8 cellular contexts compared by ENCODE assay signal in genomic region chr15:45573961-45574629, GRCh38. TPM values are rescaled to one million over a fixed set of nuclear protein-coding genes. Genes with fewer than 3 reads are reported as not detected.
DNase-seq lines count a peak whose midpoint lies in the region; ATAC-seq and TF ChIP-seq lines count a peak whose summit lies in the region.

No MANE protein-coding gene starts in this region.

- 0 out of 2 replicates have a peak, but pooled peaks have one; percentile 16 for TF ChIP-seq RAD21 in IMR-90 (IDR thresholded peaks at IDR 0.05; ENCODE audit: low read length)

- no peak overlapping the region for H3K4ac ChIP-seq in IMR-90 (ENCODE audit: low read depth, low read length)

- in situ Hi-C loops in IMR-90 (cut with MboI; ENCODE audit: low sequenced_read_pairs): no loop called here

- H3K27ac ChIP-seq in IMR-90 (ENCODE audit: insufficient read depth, low read length): no peak overlapping the region
- H3K27ac ChIP-seq in psoas muscle: no peak overlapping the region
- no peak overlapping the region for H3K27ac ChIP-seq in thyroid gland

- H3K4me3 ChIP-seq in IMR-90 (ENCODE audit: insufficient read depth, low read depth, low read length) (no peak overlapping the region), psoas muscle (no peak overlapping the region), thyroid gland (replicated peaks in 1 of 3) (no peak overlapping the region)

- no peak overlapping the region for H2BK5ac ChIP-seq in IMR-90 (ENCODE audit: low read depth, low read length, poor library complexity, severe bottlenecking)

- no peak for TF ChIP-seq POLR2A in IMR-90 (IDR thresholded peaks at IDR 0.05; ENCODE audit: low read depth, low read length)
- no peak for TF ChIP-seq POLR2A in thyroid gland (IDR thresholded peaks at IDR 0.05)

- no peak overlapping the region for H3K27ac Mint-ChIP-seq in activated naive CD8-positive, alpha-beta T cell treated with anti-CD3 and anti-CD28 coated beads, Interleukin-2, amount 50 U/mL, for 24 hours

- H3K4me3 Mint-ChIP-seq in activated naive CD8-positive, alpha-beta T cell treated with anti-CD3 and anti-CD28 coated beads, Interleukin-2, amount 50 U/mL, for 24 hours: no peak overlapping the region

- H3K36me3 ChIP-seq in IMR-90 (ENCODE audit: control insufficient read depth, insufficient read depth, low read length): no peaks in the 10 kb centered on the region
- no peaks in the 10 kb centered on the region for H3K36me3 ChIP-seq in psoas muscle (ENCODE audit: insufficient read depth in 1 of 2, low read depth in 1 of 2)
- no peaks in the 10 kb centered on the region for H3K36me3 ChIP-seq in thyroid gland

- no peak overlapping the region for H2BK15ac ChIP-seq in IMR-90 (ENCODE audit: low read depth, low read length)

- H4K8ac ChIP-seq in IMR-90 (ENCODE audit: low read depth in 2 of 2, low read length in 2 of 2): no peak overlapping the region

- POLR2A ChIA-PET in IMR-90 (lab: Charles Lee; ENCODE audit: unreplicated experiment): no interaction called here

- H3K9me3 Mint-ChIP-seq in activated naive CD8-positive, alpha-beta T cell treated with anti-CD3 and anti-CD28 coated beads, Interleukin-2, amount 50 U/mL, for 24 hours: no peaks in the 10 kb centered on the region

- H2AK9ac ChIP-seq in IMR-90 (replicated peaks; ENCODE audit: low read depth, low read length, poor library complexity): no peak overlapping the region

- DNase-seq in Daoy (ENCODE audit: low read depth): peak; percentile 18
- DNase-seq in IMR-90: no peak
- DNase-seq in activated naive CD8-positive, alpha-beta T cell treated with anti-CD3 and anti-CD28 coated beads, Interleukin-2, amount 50 U/mL, for 24 hours: peak; percentile 26
- peak; percentile 9 to 11 for DNase-seq in lung microvascular endothelial cell (ENCODE audit: low read depth in 2 of 2)
- no peak for DNase-seq in psoas muscle
- DNase-seq in cardiac septum (ENCODE audit: low spot score): no peak
- DNase-seq in MV-4-11 (lab: John Stamatoyannopoulos, UW): no peak
- no peak for DNase-seq in thyroid gland

- no peak overlapping the region for H2AFZ ChIP-seq in IMR-90 (replicated peaks; ENCODE audit: low read length, poor library complexity)

- no peak overlapping the region for H4K5ac ChIP-seq in IMR-90 (ENCODE audit: low read depth, low read length)

- H2AK5ac ChIP-seq in IMR-90 (ENCODE audit: low read depth, low read length): no peak overlapping the region

- peaks cover 2% of the 10 kb centered on the region for H3K4me1 Mint-ChIP-seq in activated naive CD8-positive, alpha-beta T cell treated with anti-CD3 and anti-CD28 coated beads, Interleukin-2, amount 50 U/mL, for 24 hours

- no peaks in the 10 kb centered on the region for H4K20me1 ChIP-seq in IMR-90 (ENCODE audit: insufficient read depth, low read length)

- no peaks in the 10 kb centered on the region for H3K79me1 ChIP-seq in IMR-90 (ENCODE audit: low read depth in 1 of 2, low read length in 2 of 2)

- dilution Hi-C loops in IMR-90 (cut with HindIII; ENCODE audit: low sequenced_read_pairs, unreplicated experiment): no loop called here

- H3K23ac ChIP-seq in IMR-90 (ENCODE audit: low read depth, low read length): no peak overlapping the region

- H3K9me3 ChIP-seq in IMR-90 (ENCODE audit: control insufficient read depth, insufficient read depth, low read length) (no peaks in the 10 kb centered on the region; the same call in 1 of the 2 replicates), psoas muscle (no peaks in the 10 kb centered on the region), thyroid gland (no peaks in the 10 kb centered on the region)

- H2BK120ac ChIP-seq in IMR-90 (ENCODE audit: low read depth, low read length): no peak overlapping the region

- no peak overlapping the region for H3K4me2 ChIP-seq in IMR-90 (ENCODE audit: low read depth, low read length)

- TF ChIP-seq CTCF in IMR-90 (conservative IDR thresholded peaks at IDR 0.05; ENCODE audit: low read depth, low read length) (peak; percentile 30), psoas muscle (IDR thresholded peaks at IDR 0.05) (no peak), thyroid gland (IDR thresholded peaks at IDR 0.05) (no peak)

- H4K91ac ChIP-seq in IMR-90 (ENCODE audit: insufficient read depth, low read depth, low read length): no peak overlapping the region

- H3K4me1 ChIP-seq in IMR-90 (ENCODE audit: control insufficient read depth, insufficient read depth, low read length) (no peaks in the 10 kb centered on the region), psoas muscle (no peaks in the 10 kb centered on the region), thyroid gland (no peaks in the 10 kb centered on the region)

- no peak overlapping the region for H3K56ac ChIP-seq in IMR-90 (ENCODE audit: extremely low read depth, insufficient read depth, low read length)

- intact Hi-C loops in IMR-90 (cut with micrococcal nuclease): no loop called here
- intact Hi-C loops in psoas muscle (cut with DNase I): loop anchor here in 1 of 2 donors (5.0 kb wide), 1 partner anchor 37 kb away; no protein-coding TSS in a partner anchor
- intact Hi-C loops in cardiac septum (cut with DNase I): no loop called here
- intact Hi-C loops in thyroid gland (cut with DNase I): no loop called here

- BruUV-seq in IMR-90 (replicated peaks; lab: Mats Ljungman, UMichigan): no TSS peak

- H2BK20ac ChIP-seq in IMR-90 (ENCODE audit: low read depth, low read length): no peak overlapping the region

- WGBS in IMR-90 (ENCODE audit: extremely low coverage in 2 of 2, insufficient read length in 1 of 2), 2 experiments: 81% methylated on average over 3 of the region's 7 CpGs; no CpG with 5 or more reads in 1 of the 2 experiments
- WGBS in psoas muscle, 3 donors: 63 to 81% (median 65%) methylated on average over 7 of the region's 7 CpGs
- 82 to 86% methylated on average over 5 to 7 of the region's 7 CpGs for WGBS in thyroid gland, 2 donors

- H3K27me3 Mint-ChIP-seq in activated naive CD8-positive, alpha-beta T cell treated with anti-CD3 and anti-CD28 coated beads, Interleukin-2, amount 50 U/mL, for 24 hours: peaks cover 5% of the 10 kb centered on the region

- no peak overlapping the region for H3K18ac ChIP-seq in IMR-90 (ENCODE audit: low read depth, low read length)

- no peak for ATAC-seq in IMR-90 (ENCODE audit: low read depth)
- no peak for ATAC-seq in activated naive CD8-positive, alpha-beta T cell treated with anti-CD3 and anti-CD28 coated beads, Interleukin-2, amount 50 U/mL, for 24 hours
- no peak for ATAC-seq in psoas muscle

- no peak overlapping the region for H3K9ac ChIP-seq in IMR-90 (ENCODE audit: low read depth, low read length)

- no peaks in the 10 kb centered on the region for H3K9me1 ChIP-seq in IMR-90 (ENCODE audit: insufficient read depth, low read length)

- CTCF ChIA-PET in IMR-90 (lab: Yijun Ruan, JAX): no interaction called here

- no peak overlapping the region for H3K14ac ChIP-seq in IMR-90 (replicated peaks; ENCODE audit: low read depth, low read length)

- H3K27me3 ChIP-seq in IMR-90 (ENCODE audit: control insufficient read depth, insufficient read depth, low read length) (peaks cover 5% of the 10 kb centered on the region), psoas muscle (ENCODE audit: insufficient read depth in 3 of 3, low read length in 2 of 3) (peaks cover 0 to 4% (median 0%) of the 10 kb centered on the region in 3 donors), thyroid gland (no peaks in the 10 kb centered on the region)

- no peaks in the 10 kb centered on the region for H3K36me3 Mint-ChIP-seq in activated naive CD8-positive, alpha-beta T cell treated with anti-CD3 and anti-CD28 coated beads, Interleukin-2, amount 50 U/mL, for 24 hours (ENCODE audit: low read depth)

TF ChIP-seq in IMR-90, 13 proteins besides CTCF, POLR2A, EP300 and RAD21:
- 0 out of 2 replicates have a peak, but pooled peaks have one; percentile 11 for TF ChIP-seq SMC3 (IDR thresholded peaks at IDR 0.05; ENCODE audit: low read depth, low read length)
- TF ChIP-seq NFE2L2 (IDR thresholded peaks at IDR 0.05; ENCODE audit: low read depth, low read length): no peak
- no peak for TF ChIP-seq CHD1 (IDR thresholded peaks at IDR 0.05; ENCODE audit: low read depth, low read length)
- TF ChIP-seq RFX5 (IDR thresholded peaks at IDR 0.05; ENCODE audit: low read depth, low read length): no peak
TF ChIP-seq in IMR-90: peak in this region for 1.

RNA-seq across cellular contexts. Expression of gene BLOC1S6, which starts 13.1 kb away (rescaled TPM):
- total RNA-seq in Daoy (2014; rRNA removed; shearing (Covaris generic)): 67.6 and 73.1 TPM in 2 replicates
- 40.9 and 78.3 TPM in 2 replicates for total RNA-seq in IMR-90 (2012; rRNA removed)
- polyA plus RNA-seq in IMR-90 (2012; rRNA removed): 17.9 and 21.7 TPM in 2 replicates
- polyA plus RNA-seq in IMR-90 (2012; cell fraction: cytosol; rRNA removed): 7.2 and 12.0 TPM in 2 replicates
- 2.2 and 9.9 TPM in 2 replicates for polyA plus RNA-seq in IMR-90 (2012; cell fraction: nucleus; rRNA removed; ENCODE audit: low replicate concordance)
- total RNA-seq in lung microvascular endothelial cell: 55.1 and 55.2 TPM in 2 replicates
- 10 to 100 TPM; 23.7 to 55.2 (median 30.3) TPM for total RNA-seq in psoas muscle
- 10 to 100 TPM; 14.3 to 45.9 (median 31.7) TPM for polyA plus RNA-seq in psoas muscle
- 29.1 TPM for total RNA-seq in cardiac septum
- 10 to 100 TPM; 59.7 to 88.7 (median 82.6) TPM for total RNA-seq in thyroid gland

RNA-seq across cellular contexts. Expression of gene SLC30A4, which starts 51.5 kb away (rescaled TPM):
- total RNA-seq in Daoy (2014; rRNA removed; shearing (Covaris generic)): 1.8 and 2.1 TPM in 2 replicates
- total RNA-seq in IMR-90 (2012; rRNA removed): 5.6 and 7.5 TPM in 2 replicates
- 2.0 and 2.1 TPM in 2 replicates for polyA plus RNA-seq in IMR-90 (2012; rRNA removed)
- 1.2 and 1.9 TPM in 2 replicates for polyA plus RNA-seq in IMR-90 (2012; cell fraction: cytosol; rRNA removed)
- 0.55 and 2.0 TPM in 2 replicates for polyA plus RNA-seq in IMR-90 (2012; cell fraction: nucleus; rRNA removed; ENCODE audit: low replicate concordance)
- total RNA-seq in lung microvascular endothelial cell: 4.1 and 6.5 TPM in 2 replicates
- total RNA-seq in psoas muscle: 1 to 10 TPM; 1.9 to 2.2 (median 2.1) TPM
- polyA plus RNA-seq in psoas muscle: 1 to 10 TPM in 1 of 3 donors, under 1 TPM in 2; 0.59 to 1.6 (median 0.95) TPM
- total RNA-seq in cardiac septum: 3.3 TPM
- total RNA-seq in thyroid gland: 10 to 100 TPM; 12.5 to 15.9 (median 13.6) TPM

Comparison
In these comparisons a context has a peak if more than half of its experiments do, and no peak if none do; other contexts are left out.
1. DNase-seq: peak in Daoy (single experiment), activated naive CD8-positive, alpha-beta T cell treated with anti-CD3 and anti-CD28 coated beads, Interleukin-2, amount 50 U/mL, for 24 hours (single experiment) and lung microvascular endothelial cell (2 of 2); none in IMR-90 (single experiment), psoas muscle (0 of 2), cardiac septum (single experiment), MV-4-11 (single experiment) and thyroid gland (0 of 2).